In genomic region chr12:57539134-57539768, GRCh38 we compare ENCODE assay signal across 17 cellular contexts.
"Had no signal": no experiment of that assay in that cellular context is flagged by ENCODE, and none has a peak within 500 bp of the region (broad histone marks: within the 10 kb centered on the region; RNA-seq: fewer than 3 reads in every experiment).

No MANE protein-coding gene starts in this region.

- DNase-seq: activated gamma-delta T cell treated with Interleukin-2 at 50 U/mL for 16 hours; activated naive CD8-positive, alpha-beta T cell treated with anti-CD3 and anti-CD28 coated beads for 36 hours; amniotic stem cell; effector CD4-positive, alpha-beta T cell; heart left ventricle; left ventricle myocardium superior; mesenchymal stem cell; mucosa of descending colon; naive B cell; stimulated activated CD4-positive, alpha-beta T cell treated with anti-CD3 and anti-CD28 coated beads, Interleukin-12 subunit alpha, Interleukin-12 subunit beta, amount 100 ng/mL, for 4 hours; stimulated activated CD4-positive, alpha-beta T cell treated with anti-CD3 and anti-CD28 coated beads, Interleukin-1b, Interleukin-23, amount 100 ng/mL, for 48 hours; stimulated activated CD8-positive, alpha-beta memory T cell treated with anti-CD3 and anti-CD28 coated beads, Interleukin-4, amount 100 ng/mL, for 48 hours; stomach; T-cell; T-helper 9 cell; trophoblast cell; WERI-Rb-1 had no signal
